In genomic region chr4:186825069-186825468, GRCh38 we compare ENCODE assay signal across 1 cellular context.
TF ChIP-seq lines count a peak whose summit lies in the region.

No MANE protein-coding gene starts in this region.

TF ChIP-seq in HepG2, 621 proteins besides CTCF, POLR2A, EP300 and RAD21 (continued from another document and continues in another):
- no peak for TF ChIP-seq ZSCAN20 (CRISPR knock-in tag; IDR thresholded peaks at IDR 0.05; ENCODE audit: borderline replicate concordance)
- TF ChIP-seq FOXA3 (CRISPR knock-in tag; IDR thresholded peaks at IDR 0.05), result peak; percentile 18; the same call in 1 of the 2 replicates
- TF ChIP-seq ZFP37 (CRISPR knock-in tag; IDR thresholded peaks at IDR 0.05; ENCODE audit: borderline replicate concordance), result no peak
- TF ChIP-seq PAXIP1 (CRISPR knock-in tag; conservative IDR thresholded peaks at IDR 0.05), result peak; percentile 52
- TF ChIP-seq ZNF607 (CRISPR knock-in tag; IDR thresholded peaks at IDR 0.05; ENCODE audit: borderline replicate concordance), result no peak
- TF ChIP-seq ZKSCAN1 (IDR thresholded peaks at IDR 0.05; ENCODE audit: low read length), result no peak
- no peak for TF ChIP-seq NR2F2 (IDR thresholded peaks at IDR 0.05; ENCODE audit: borderline replicate concordance, low read depth)
- TF ChIP-seq KLF15 (CRISPR knock-in tag; IDR thresholded peaks at IDR 0.05; ENCODE audit: borderline replicate concordance), result no peak
- TF ChIP-seq ZNF362 (CRISPR knock-in tag; IDR thresholded peaks at IDR 0.05; ENCODE audit: borderline replicate concordance), result no peak
- 0 out of 2 replicates have a peak, but pooled peaks have one; percentile 40 for TF ChIP-seq ZSCAN9 (CRISPR knock-in tag; IDR thresholded peaks at IDR 0.05; ENCODE audit: borderline replicate concordance)
- TF ChIP-seq ZNF670 (CRISPR knock-in tag; IDR thresholded peaks at IDR 0.05; ENCODE audit: borderline replicate concordance), result no peak
- TF ChIP-seq ZNF143 (CRISPR knock-in tag; IDR thresholded peaks at IDR 0.05), result no peak
- TF ChIP-seq AKAP8 (CRISPR knock-in tag; IDR thresholded peaks at IDR 0.05), result no peak
- no peak for TF ChIP-seq SOX13 (IDR thresholded peaks at IDR 0.05)
- peak in 1 of 2 experiments; percentile 75; a peak in 2 of 4 replicates for TF ChIP-seq SOX13 (CRISPR knock-in tag; conservative IDR thresholded peaks at IDR 0.05 in 1 of 2, IDR thresholded peaks at IDR 0.05 in 1 of 2)
- no peak for TF ChIP-seq NR2F1 (CRISPR knock-in tag; IDR thresholded peaks at IDR 0.05)
- no peak for TF ChIP-seq ZNF501 (CRISPR knock-in tag; IDR thresholded peaks at IDR 0.05)
- 0 out of 2 replicates have a peak, but pooled peaks have one; percentile 25 for TF ChIP-seq ADNP (CRISPR knock-in tag; IDR thresholded peaks at IDR 0.05)
- TF ChIP-seq ISL2 (CRISPR knock-in tag; IDR thresholded peaks at IDR 0.05), result peak; percentile 97
- TF ChIP-seq FOXO1 (CRISPR knock-in tag; IDR thresholded peaks at IDR 0.05), result no peak; the same call in 1 of the 2 replicates
- TF ChIP-seq SAP130 (CRISPR knock-in tag; IDR thresholded peaks at IDR 0.05; ENCODE audit: low read depth), result peak; percentile 25; the same call in 1 of the 2 replicates
- no peak for TF ChIP-seq ZNF207 (IDR thresholded peaks at IDR 0.05; ENCODE audit: borderline replicate concordance)
- no peak for TF ChIP-seq ZNF678 (CRISPR knock-in tag; IDR thresholded peaks at IDR 0.05)
- TF ChIP-seq KDM5A (IDR thresholded peaks at IDR 0.05; ENCODE audit: borderline replicate concordance, low read length), result no peak
- TF ChIP-seq BCL3 (CRISPR knock-in tag; IDR thresholded peaks at IDR 0.05), result no peak
- TF ChIP-seq POGZ (CRISPR knock-in tag; IDR thresholded peaks at IDR 0.05), result peak; percentile 64
- TF ChIP-seq, protein P1, sequence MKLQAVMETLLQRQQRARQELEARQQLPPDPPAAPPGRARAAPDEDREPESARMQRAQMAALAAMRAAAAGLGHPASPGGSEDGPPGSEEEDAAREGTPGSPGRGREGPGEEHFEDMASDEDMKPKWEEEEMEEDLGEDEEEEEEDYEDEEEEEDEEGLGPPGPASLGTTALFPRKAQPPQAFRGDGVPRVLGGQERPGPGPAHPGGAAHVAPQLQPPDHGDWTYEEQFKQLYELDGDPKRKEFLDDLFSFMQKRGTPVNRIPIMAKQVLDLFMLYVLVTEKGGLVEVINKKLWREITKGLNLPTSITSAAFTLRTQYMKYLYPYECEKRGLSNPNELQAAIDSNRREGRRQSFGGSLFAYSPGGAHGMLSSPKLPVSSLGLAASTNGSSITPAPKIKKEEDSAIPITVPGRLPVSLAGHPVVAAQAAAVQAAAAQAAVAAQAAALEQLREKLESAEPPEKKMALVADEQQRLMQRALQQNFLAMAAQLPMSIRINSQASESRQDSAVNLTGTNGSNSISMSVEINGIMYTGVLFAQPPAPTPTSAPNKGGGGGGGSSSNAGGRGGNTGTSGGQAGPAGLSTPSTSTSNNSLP (IDR thresholded peaks at IDR 0.05; ENCODE audit: low read depth, low read length), result peak; percentile 56; the same call in 1 of the 2 replicates
- TF ChIP-seq, protein P2, sequence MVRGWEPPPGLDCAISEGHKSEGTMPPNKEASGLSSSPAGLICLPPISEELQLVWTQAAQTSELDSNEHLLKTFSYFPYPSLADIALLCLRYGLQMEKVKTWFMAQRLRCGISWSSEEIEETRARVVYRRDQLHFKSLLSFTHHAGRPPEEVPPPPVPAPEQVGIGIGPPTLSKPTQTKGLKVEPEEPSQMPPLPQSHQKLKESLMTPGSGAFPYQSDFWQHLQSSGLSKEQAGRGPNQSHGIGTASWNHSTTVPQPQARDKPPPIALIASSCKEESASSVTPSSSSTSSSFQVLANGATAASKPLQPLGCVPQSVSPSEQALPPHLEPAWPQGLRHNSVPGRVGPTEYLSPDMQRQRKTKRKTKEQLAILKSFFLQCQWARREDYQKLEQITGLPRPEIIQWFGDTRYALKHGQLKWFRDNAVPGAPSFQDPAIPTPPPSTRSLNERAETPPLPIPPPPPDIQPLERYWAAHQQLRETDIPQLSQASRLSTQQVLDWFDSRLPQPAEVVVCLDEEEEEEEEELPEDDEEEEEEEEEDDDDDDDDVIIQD (CRISPR knock-in tag; IDR thresholded peaks at IDR 0.05; ENCODE audit: low read depth), result peak; percentile 95
- TF ChIP-seq GTF3A (CRISPR knock-in tag; conservative IDR thresholded peaks at IDR 0.05), result no peak
- peak; percentile 41; the same call in 1 of the 2 replicates for TF ChIP-seq HNF4G (IDR thresholded peaks at IDR 0.05; ENCODE audit: borderline replicate concordance, low read depth, low read length)
- TF ChIP-seq HNF4G (CRISPR knock-in tag; IDR thresholded peaks at IDR 0.05; ENCODE audit: borderline replicate concordance, low read depth), result no peak
- no peak for TF ChIP-seq CBX5 (CRISPR knock-in tag; IDR thresholded peaks at IDR 0.05; ENCODE audit: borderline replicate concordance)
- no peak for TF ChIP-seq UBTF (CRISPR knock-in tag; IDR thresholded peaks at IDR 0.05)
- TF ChIP-seq ZNF724P (CRISPR knock-in tag; IDR thresholded peaks at IDR 0.05; ENCODE audit: borderline replicate concordance), result no peak
- TF ChIP-seq RFX3 (CRISPR knock-in tag; IDR thresholded peaks at IDR 0.05), result no peak
- TF ChIP-seq ONECUT2 (CRISPR knock-in tag; IDR thresholded peaks at IDR 0.05), result peak; percentile 88
- TF ChIP-seq, protein P3, sequence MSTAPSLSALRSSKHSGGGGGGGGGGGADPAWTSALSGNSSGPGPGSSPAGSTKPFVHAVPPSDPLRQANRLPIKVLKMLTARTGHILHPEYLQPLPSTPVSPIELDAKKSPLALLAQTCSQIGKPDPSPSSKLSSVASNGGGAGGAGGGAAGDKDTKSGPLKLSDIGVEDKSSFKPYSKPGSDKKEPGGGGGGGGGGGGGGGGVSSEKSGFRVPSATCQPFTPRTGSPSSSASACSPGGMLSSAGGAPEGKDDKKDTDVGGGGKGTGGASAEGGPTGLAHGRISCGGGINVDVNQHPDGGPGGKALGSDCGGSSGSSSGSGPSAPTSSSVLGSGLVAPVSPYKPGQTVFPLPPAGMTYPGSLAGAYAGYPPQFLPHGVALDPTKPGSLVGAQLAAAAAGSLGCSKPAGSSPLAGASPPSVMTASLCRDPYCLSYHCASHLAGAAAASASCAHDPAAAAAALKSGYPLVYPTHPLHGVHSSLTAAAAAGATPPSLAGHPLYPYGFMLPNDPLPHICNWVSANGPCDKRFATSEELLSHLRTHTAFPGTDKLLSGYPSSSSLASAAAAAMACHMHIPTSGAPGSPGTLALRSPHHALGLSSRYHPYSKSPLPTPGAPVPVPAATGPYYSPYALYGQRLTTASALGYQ (CRISPR knock-in tag; IDR thresholded peaks at IDR 0.05), result peak; percentile 67; the same call in 1 of the 2 replicates
- no peak for TF ChIP-seq PHF21A (CRISPR knock-in tag; IDR thresholded peaks at IDR 0.05)
- no peak for TF ChIP-seq ZNF343 (CRISPR knock-in tag; IDR thresholded peaks at IDR 0.05)
- TF ChIP-seq ZNF747 (CRISPR knock-in tag; IDR thresholded peaks at IDR 0.05; ENCODE audit: borderline replicate concordance), result no peak
- TF ChIP-seq NFYB (CRISPR knock-in tag; IDR thresholded peaks at IDR 0.05), result no peak
- TF ChIP-seq KDM3A (CRISPR knock-in tag; IDR thresholded peaks at IDR 0.05; ENCODE audit: low read depth), result no peak
- no peak for TF ChIP-seq ZNF574 (CRISPR knock-in tag; IDR thresholded peaks at IDR 0.05)
- TF ChIP-seq, protein P4, sequence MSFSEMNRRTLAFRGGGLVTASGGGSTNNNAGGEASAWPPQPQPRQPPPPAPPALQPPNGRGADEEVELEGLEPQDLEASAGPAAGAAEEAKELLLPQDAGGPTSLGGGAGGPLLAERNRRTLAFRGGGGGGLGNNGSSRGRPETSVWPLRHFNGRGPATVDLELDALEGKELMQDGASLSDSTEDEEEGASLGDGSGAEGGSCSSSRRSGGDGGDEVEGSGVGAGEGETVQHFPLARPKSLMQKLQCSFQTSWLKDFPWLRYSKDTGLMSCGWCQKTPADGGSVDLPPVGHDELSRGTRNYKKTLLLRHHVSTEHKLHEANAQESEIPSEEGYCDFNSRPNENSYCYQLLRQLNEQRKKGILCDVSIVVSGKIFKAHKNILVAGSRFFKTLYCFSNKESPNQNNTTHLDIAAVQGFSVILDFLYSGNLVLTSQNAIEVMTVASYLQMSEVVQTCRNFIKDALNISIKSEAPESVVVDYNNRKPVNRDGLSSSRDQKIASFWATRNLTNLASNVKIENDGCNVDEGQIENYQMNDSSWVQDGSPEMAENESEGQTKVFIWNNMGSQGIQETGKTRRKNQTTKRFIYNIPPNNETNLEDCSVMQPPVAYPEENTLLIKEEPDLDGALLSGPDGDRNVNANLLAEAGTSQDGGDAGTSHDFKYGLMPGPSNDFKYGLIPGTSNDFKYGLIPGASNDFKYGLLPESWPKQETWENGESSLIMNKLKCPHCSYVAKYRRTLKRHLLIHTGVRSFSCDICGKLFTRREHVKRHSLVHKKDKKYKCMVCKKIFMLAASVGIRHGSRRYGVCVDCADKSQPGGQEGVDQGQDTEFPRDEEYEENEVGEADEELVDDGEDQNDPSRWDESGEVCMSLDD (CRISPR knock-in tag; IDR thresholded peaks at IDR 0.05; ENCODE audit: borderline replicate concordance), result no peak
